Comparison of ENCODE assay signal across 20 cellular contexts in the genomic region with DNA sequence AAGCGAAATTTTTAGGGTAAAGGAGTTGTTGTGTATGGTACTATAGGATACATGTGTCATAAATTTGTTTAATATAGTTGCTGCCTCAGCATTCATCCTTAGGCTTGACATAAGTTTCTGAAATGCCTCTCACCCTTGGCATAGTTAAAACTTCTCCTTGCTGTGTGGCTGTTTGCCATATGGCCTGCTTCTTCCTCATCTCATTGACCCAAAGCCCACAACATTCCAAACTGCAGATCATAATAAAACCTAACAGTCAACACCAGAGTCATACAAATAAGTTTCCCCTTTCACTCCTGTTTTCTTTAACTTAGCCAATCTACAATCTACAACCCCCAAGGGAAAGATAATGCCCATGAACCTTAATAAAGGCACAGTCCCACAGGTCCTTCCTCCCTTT.
A peak's percentile ranks its signal among the peaks of the same experiment; 100 is the strongest.
DNase-seq lines count a peak whose midpoint lies in the region; ATAC-seq and TF ChIP-seq lines count a peak whose summit lies in the region.
"Had no signal": no experiment of that assay in that cellular context is flagged by ENCODE, and none has a peak within 500 bp of the region (broad histone marks: within the 10 kb centered on the region; RNA-seq: fewer than 3 reads in every experiment).

No MANE protein-coding gene starts in this region.

- peak; percentile 75 for DNase-seq in EH (ENCODE audit: low read depth)
- peak in 1 of 2 experiments; percentile 58 for DNase-seq in PC-9
- DNase-seq in fibroblast of mammary gland (ENCODE audit: low read depth), result peak; percentile 67
- DNase-seq in osteoblast (ENCODE audit: insufficient read length, low spot score, missing footprints), result peak; percentile 74
- DNase-seq in anterior cingulate cortex (lab: John Stamatoyannopoulos, UW), result no peak
- no peak for DNase-seq in NCI-H774 (lab: John Stamatoyannopoulos, UW)
- DNase-seq in D341Med (ENCODE audit: low spot score), result no peak
- DNase-seq: activated CD4-positive, alpha-beta T cell treated with anti-CD3 and anti-CD28 coated beads for 48 hours; activated T-cell treated with anti-CD3 and anti-CD28 coated beads, Interleukin-2, amount 50 U/mL, for 1 hour; CD4-positive, alpha-beta T cell; esophagus squamous epithelium; GDM1; KBM-7; NCI-H146; NCI-H69; stimulated activated CD4-positive, alpha-beta T cell treated with anti-CD3 and anti-CD28 coated beads, Interleukin-4, amount 100 ng/mL, for 4 hours; uterus had no signal

- H3K4me1 ChIP-seq in PC-9 (replicated peaks; ENCODE audit: insufficient read depth) (peaks cover 15% of the 10 kb centered on the region), osteoblast (ENCODE audit: insufficient read depth, low read length) (peaks cover 8% of the 10 kb centered on the region)
- H3K4me1 ChIP-seq: esophagus squamous epithelium, uterus had no signal

- intact Hi-C loops in PC-9 (cut with micrococcal nuclease; ENCODE audit: unreplicated experiment), result no loop called here

- peaks cover 21% of the 10 kb centered on the region for H3K36me3 ChIP-seq in PC-9 (ENCODE audit: low read depth)
- H3K36me3 ChIP-seq in osteoblast (ENCODE audit: insufficient read depth, low read length), result no peaks in the 10 kb centered on the region
- H3K36me3 ChIP-seq: uterus had no signal

- H3K4me2 ChIP-seq in PC-9 (peak overlapping the region; percentile 26), osteoblast (ENCODE audit: insufficient read depth, low read length) (peak overlapping the region; percentile 24)

- ATAC-seq in GM21529 (IDR thresholded peaks at IDR 0.05; ENCODE audit: unreplicated experiment), result no peak
- ATAC-seq: stimulated activated effector memory CD8-positive, alpha-beta T cell treated with anti-CD3 and anti-CD28 coated beads, Interleukin-12 subunit alpha, Interleukin-12 subunit beta, amount 100 ng/mL, for 72 hours had no signal

- H3K4me3 ChIP-seq in PC-9, result no peak overlapping the region
- no peak overlapping the region for H3K4me3 ChIP-seq in fibroblast of mammary gland (ENCODE audit: control insufficient read depth, low read depth, low read length)
- H3K4me3 ChIP-seq in osteoblast (ENCODE audit: insufficient read depth, low read length), result no peak overlapping the region
- H3K4me3 ChIP-seq: esophagus squamous epithelium, uterus had no signal

- peaks cover 4% of the 10 kb centered on the region; the same call in 1 of the 2 replicates for H3K9me3 ChIP-seq in PC-9 (ENCODE audit: insufficient read depth, low read depth)
- no peaks in the 10 kb centered on the region for H3K9me3 ChIP-seq in osteoblast (ENCODE audit: low read depth, low read length)
- H3K9me3 ChIP-seq: esophagus squamous epithelium, uterus had no signal

- no peaks in the 10 kb centered on the region for H3K9me2 ChIP-seq in PC-9 (ENCODE audit: insufficient read depth)

- H3K27ac ChIP-seq in PC-9 (peak overlapping the region; percentile 44; the same call in 1 of the 2 replicates), osteoblast (ENCODE audit: low read depth, low read length) (no peak overlapping the region)
- H3K27ac ChIP-seq: esophagus squamous epithelium, RWPE1, uterus had no signal

- CTCF ChIA-PET in PC-9 (lab: Charles Lee), result no interaction called here

- POLR2A ChIA-PET in PC-9 (lab: Charles Lee; ENCODE audit: unreplicated experiment), result no interaction called here

- no peaks in the 10 kb centered on the region; the same call in 1 of the 2 replicates for H3F3A ChIP-seq in PC-9 (ENCODE audit: insufficient read depth, low read depth)

- no TSS peak for BruUV-seq in PC-9 (replicated peaks; lab: Mats Ljungman, UMichigan)

- H4K20me1 ChIP-seq in PC-9 (ENCODE audit: insufficient read depth), result no peaks in the 10 kb centered on the region
- peaks cover 16% of the 10 kb centered on the region for H4K20me1 ChIP-seq in osteoblast (ENCODE audit: insufficient read depth, low read length)

- H3K27me3 ChIP-seq in PC-9 (ENCODE audit: insufficient read depth, low read depth), result no peaks in the 10 kb centered on the region
- no peaks in the 10 kb centered on the region for H3K27me3 ChIP-seq in osteoblast (ENCODE audit: insufficient read depth, low read length)
- H3K27me3 ChIP-seq: esophagus squamous epithelium, uterus had no signal

- H2AFZ ChIP-seq in PC-9 (no peak overlapping the region), osteoblast (ENCODE audit: low read length) (no peak overlapping the region)

- no peak for TF ChIP-seq CTCF in PC-9 (conservative IDR thresholded peaks at IDR 0.05)
- TF ChIP-seq CTCF in fibroblast of mammary gland (conservative IDR thresholded peaks at IDR 0.05; ENCODE audit: control insufficient read depth, insufficient read depth, low read depth, low read length), result no peak
- no peak for TF ChIP-seq CTCF in osteoblast (IDR thresholded peaks at IDR 0.05; ENCODE audit: extremely low read depth, low read depth, low read length)

- peaks cover 78% of the 10 kb centered on the region for H3K79me2 ChIP-seq in PC-9 (ENCODE audit: low read depth)
- H3K79me2 ChIP-seq in osteoblast (ENCODE audit: insufficient read depth, low read length), result peaks cover 10% of the 10 kb centered on the region

Comparison
In these comparisons a context has a peak if more than half of its experiments do, and no peak if none do; other contexts are left out.
1. DNase-seq: peak in EH (single experiment), fibroblast of mammary gland (single experiment) and osteoblast (single experiment); none in anterior cingulate cortex (0 of 58), NCI-H774 (single experiment) and D341Med (single experiment).